16 cellular contexts compared by ENCODE assay signal in genomic region chr5:34698754-34699153, GRCh38. TPM values are rescaled to one million over a fixed set of nuclear protein-coding genes. Genes with fewer than 3 reads are reported as not detected.
DNase-seq lines count a peak whose midpoint lies in the region; ATAC-seq, FAIRE-seq and TF ChIP-seq lines count a peak whose summit lies in the region.
"Had no signal": no experiment of that assay in that cellular context is flagged by ENCODE, and none has a peak within 500 bp of the region (broad histone marks: within the 10 kb centered on the region; RNA-seq: fewer than 3 reads in every experiment).

No MANE protein-coding gene starts in this region.

- H2AFZ ChIP-seq in H1 (ENCODE audit: low read length) = no peak overlapping the region
- H2AFZ ChIP-seq: GM23248 had no signal

- H2BK5ac ChIP-seq in H1 (ENCODE audit: low read depth, low read length) = no peak overlapping the region

- H3K4me3 ChIP-seq in HEK293 (ENCODE audit: low read depth, low read length) = no peak overlapping the region
- H3K4me3 ChIP-seq in H1 (ENCODE audit: extremely low read depth in 1 of 4, insufficient read depth in 2 of 4, low read depth in 3 of 4, low read length in 4 of 4) = no peak overlapping the region
- no peak overlapping the region for H3K4me3 ChIP-seq in lower lobe of right lung
- no peak overlapping the region for H3K4me3 ChIP-seq in upper lobe of left lung
- H3K4me3 ChIP-seq: GM23248 had no signal

- peaks cover 2% of the 10 kb centered on the region; the same call in 1 of the 2 replicates for H3K4me1 ChIP-seq in HEK293 (ENCODE audit: control insufficient read depth, insufficient read depth, low read length)
- H3K4me1 ChIP-seq in H1 (replicated peaks in 1 of 4; ENCODE audit: control insufficient read depth in 3 of 4, insufficient read depth in 4 of 4, low read length in 3 of 4) = peaks cover 18 to 36% (median 30%) of the 10 kb centered on the region in 4 experiments
- peaks cover 24% of the 10 kb centered on the region for H3K4me1 ChIP-seq in lower lobe of right lung
- H3K4me1 ChIP-seq in upper lobe of left lung = peaks cover 11 to 47% (median 31%) of the 10 kb centered on the region in 4 donors

- no peaks in the 10 kb centered on the region for H3K36me3 Mint-ChIP-seq in activated CD8-positive, alpha-beta T cell treated with anti-CD3 and anti-CD28 coated beads, Interleukin-2, amount 10 ng/mL, durations not matched to agents 7 days and 5 days (ENCODE audit: low read depth)
- H3K36me3 Mint-ChIP-seq in activated T-cell treated with anti-CD3 and anti-CD28 coated beads, Interleukin-2, amount 50 U/mL, for 24 hours (ENCODE audit: low read depth) = no peaks in the 10 kb centered on the region

- TF ChIP-seq POLR2A in H1 (IDR thresholded peaks at IDR 0.05; ENCODE audit: control extremely low read depth in 1 of 2, low read depth in 2 of 2, low read length in 2 of 2) (peak in 1 of 2 experiments; percentile 21; a peak in 1 of 3 replicates), upper lobe of left lung (IDR thresholded peaks at IDR 0.05) (no peak)

- H3K23ac ChIP-seq in H1 (ENCODE audit: insufficient read length) = no peak overlapping the region

- peaks cover 4% of the 10 kb centered on the region for H3K4me1 Mint-ChIP-seq in activated CD8-positive, alpha-beta T cell treated with anti-CD3 and anti-CD28 coated beads, Interleukin-2, amount 10 ng/mL, durations not matched to agents 7 days and 5 days (ENCODE audit: low read depth)
- H3K4me1 Mint-ChIP-seq in activated T-cell treated with anti-CD3 and anti-CD28 coated beads, Interleukin-2, amount 50 U/mL, for 24 hours (ENCODE audit: low read depth) = peaks cover 18% of the 10 kb centered on the region

- no peaks in the 10 kb centered on the region for H3K27me3 ChIP-seq in H1 (replicated peaks in 1 of 4; ENCODE audit: control insufficient read depth in 3 of 4, extremely low read depth in 1 of 4, insufficient read depth in 3 of 4, low read length in 3 of 4)
- no peaks in the 10 kb centered on the region for H3K27me3 ChIP-seq in lower lobe of right lung (ENCODE audit: low read depth)
- H3K27me3 ChIP-seq in upper lobe of left lung = no peaks in the 10 kb centered on the region

- H3K56ac ChIP-seq in H1 (replicated peaks; ENCODE audit: insufficient read length, low read depth, low read length) = no peak overlapping the region

- POLR2A ChIA-PET in HEK293 (lab: Yijun Ruan, JAX) (no interaction called here), H1 (lab: Charles Lee; ENCODE audit: partially characterized antibody) (interaction anchor here (1.0 to 1.9 kb wide), 2 partner anchors 10 to 12 kb away, joined by 3 to 5 read pairs; no protein-coding TSS in a partner anchor)
- POLR2A ChIA-PET in activated CD8-positive, alpha-beta T cell treated with anti-CD3 and anti-CD28 coated beads, Interleukin-2, amount 10 ng/mL, durations not matched to agents 7 days and 5 days (lab: Charles Lee) = no interaction called here

- no peak overlapping the region for H2BK15ac ChIP-seq in H1 (ENCODE audit: low read length)

- no peak overlapping the region for H3K27ac Mint-ChIP-seq in activated CD8-positive, alpha-beta T cell treated with anti-CD3 and anti-CD28 coated beads, Interleukin-2, amount 10 ng/mL, durations not matched to agents 7 days and 5 days
- no peak overlapping the region for H3K27ac Mint-ChIP-seq in activated T-cell treated with anti-CD3 and anti-CD28 coated beads, Interleukin-2, amount 50 U/mL, for 24 hours

- H2BK12ac ChIP-seq in H1 (ENCODE audit: low read depth, low read length) = peak overlapping the region; percentile 78; the same call in 1 of the 2 replicates

- no peaks in the 10 kb centered on the region; the same call in 1 of the 2 replicates for H3K79me1 ChIP-seq in H1 (ENCODE audit: low read depth, low read length)

- H4K20me1 ChIP-seq in H1 (replicated peaks in 1 of 2; ENCODE audit: control insufficient read depth in 1 of 2, insufficient read depth in 2 of 2, low read length in 2 of 2) = peaks cover 9 to 20% of the 10 kb centered on the region in 2 experiments

- intact Hi-C loops in lower lobe of right lung (cut with DNase I) = no loop called here

- H4K91ac ChIP-seq in H1 (replicated peaks; ENCODE audit: insufficient read length, low read length) = peak overlapping the region; percentile 75

- H3K14ac ChIP-seq in H1 (ENCODE audit: insufficient read length) = no peak overlapping the region

- DNase-seq in H1 (ENCODE audit: low read depth in 1 of 2, low spot score in 2 of 2) (no peak), lower lobe of right lung (peak; percentile 52), upper lobe of left lung (peak in 1 of 2 donors; percentile 75), HPDE6-E6E7 (ENCODE audit: extremely low spot score) (no peak)
- DNase-seq in activated CD8-positive, alpha-beta T cell treated with anti-CD3 and anti-CD28 coated beads, Interleukin-2, amount 10 ng/mL, durations not matched to agents 7 days and 5 days = no peak
- no peak for DNase-seq in activated T-cell treated with anti-CD3 and anti-CD28 coated beads, Interleukin-2, amount 50 U/mL, for 24 hours
- DNase-seq: DMS79 treated with DMSO at 0.1 percent for 48 hours, GM23248, Karpas-422, NCI-H187 treated with DMSO at 0.1 percent for 48 hours, NCI-H510A, SIG-M5 had no signal

- H3K4ac ChIP-seq in H1 (replicated peaks; ENCODE audit: insufficient read length, low read depth, low read length) = no peak overlapping the region

- H3K4me2 ChIP-seq in H1 (ENCODE audit: insufficient read depth in 1 of 2, low read depth in 2 of 2, low read length in 2 of 2) = no peak overlapping the region; a peak in 1 of 4 replicates

- peak; percentile 63 to 67 for ATAC-seq in lower lobe of right lung
- no peak for ATAC-seq in upper lobe of left lung (ENCODE audit: low FRiP score in 2 of 2)
- ATAC-seq in activated CD8-positive, alpha-beta T cell treated with anti-CD3 and anti-CD28 coated beads, Interleukin-2, amount 10 ng/mL, durations not matched to agents 7 days and 5 days = no peak
- ATAC-seq: HepG2 had no signal

- WGBS in H1 (ENCODE audit: extremely low coverage in 1 of 2, insufficient coverage in 1 of 2, insufficient read length in 1 of 2, insufficient replicate concordance in 2 of 2, low coverage in 1 of 2, low lambda C conversion rate in 2 of 2, missing lambda C conversion rate in 1 of 2), 2 experiments = 74% methylated on average over 6 of the region's 6 CpGs; no CpG with 5 or more reads in 1 of the 2 experiments
- 70 to 84% methylated on average over 6 of the region's 6 CpGs for WGBS in upper lobe of left lung, 2 donors

- peaks cover 2% of the 10 kb centered on the region for H3K27me3 Mint-ChIP-seq in activated CD8-positive, alpha-beta T cell treated with anti-CD3 and anti-CD28 coated beads, Interleukin-2, amount 10 ng/mL, durations not matched to agents 7 days and 5 days (ENCODE audit: low read depth)
- no peaks in the 10 kb centered on the region for H3K27me3 Mint-ChIP-seq in activated T-cell treated with anti-CD3 and anti-CD28 coated beads, Interleukin-2, amount 50 U/mL, for 24 hours

- H3K9ac ChIP-seq in H1 (replicated peaks in 1 of 4; ENCODE audit: extremely low read depth in 1 of 4, low read depth in 3 of 4, low read length in 3 of 4) = no peak overlapping the region
- H3K9ac ChIP-seq: GM23248 had no signal

- peaks cover 7 to 84% of the 10 kb centered on the region in 2 experiments; a peak in 3 of 4 replicates for H3K79me2 ChIP-seq in H1 (ENCODE audit: control insufficient read depth in 1 of 2, insufficient read depth in 2 of 2, low read length in 2 of 2)

- H3K9me3 ChIP-seq in HEK293 (ENCODE audit: control insufficient read depth, insufficient read depth, low read depth, low read length) (no peaks in the 10 kb centered on the region), H1 (ENCODE audit: insufficient read depth in 2 of 2, low read depth in 1 of 2, low read length in 1 of 2) (no peaks in the 10 kb centered on the region), lower lobe of right lung (no peaks in the 10 kb centered on the region), upper lobe of left lung (no peaks in the 10 kb centered on the region)

- H2BK120ac ChIP-seq in H1 (replicated peaks; ENCODE audit: low read depth, low read length) = no peak overlapping the region

- no peaks in the 10 kb centered on the region for H3K23me2 ChIP-seq in H1 (ENCODE audit: low read depth, low read length)

- H3K27ac ChIP-seq in HEK293 (ENCODE audit: extremely low read depth, low read depth, low read length) (no peak overlapping the region), H1 (ENCODE audit: low read depth, low read length) (no peak overlapping the region), lower lobe of right lung (peak overlapping the region; percentile 36), upper lobe of left lung (peak overlapping the region in 3 of 4 donors; percentile 52 to 56 (median 55))
- H3K27ac ChIP-seq: GM23248 had no signal

- no peak overlapping the region for H2BK20ac ChIP-seq in H1 (ENCODE audit: low read length)

- TF ChIP-seq CTCF in HEK293 (tag by site-specific recombination; IDR thresholded peaks at IDR 0.05) = no peak
- no peak for TF ChIP-seq CTCF in H1 (IDR thresholded peaks at IDR 0.05; ENCODE audit: control extremely low read depth in 1 of 3, insufficient read depth in 1 of 3, low read depth in 1 of 3, low read length in 3 of 3)
- TF ChIP-seq CTCF in lower lobe of right lung (IDR thresholded peaks at IDR 0.05) = no peak
- TF ChIP-seq CTCF in upper lobe of left lung (IDR thresholded peaks at IDR 0.05) = no peak

- H3K9me3 Mint-ChIP-seq in activated CD8-positive, alpha-beta T cell treated with anti-CD3 and anti-CD28 coated beads, Interleukin-2, amount 10 ng/mL, durations not matched to agents 7 days and 5 days (ENCODE audit: insufficient read depth) = no peaks in the 10 kb centered on the region
- no peaks in the 10 kb centered on the region for H3K9me3 Mint-ChIP-seq in activated T-cell treated with anti-CD3 and anti-CD28 coated beads, Interleukin-2, amount 50 U/mL, for 24 hours

- FAIRE-seq in H1 (lab: Jason Lieb, UNC) = no peak
- FAIRE-seq: G401.6, GM12892, HepG2 had no signal

- CTCF ChIA-PET in HEK293 (lab: Yijun Ruan, JAX) = interaction anchor here (1.4 kb wide), 1 partner anchor 212 kb away, joined by 4 read pairs; no protein-coding TSS in a partner anchor
- CTCF ChIA-PET in H1 (lab: Charles Lee; ENCODE audit: partially characterized antibody) = interaction anchor here (1.8 to 2.6 kb wide), 3 partner anchors 9 to 11 kb away, joined by 6 to 8 read pairs (median 6); no protein-coding TSS in a partner anchor
- CTCF ChIA-PET in activated CD8-positive, alpha-beta T cell treated with anti-CD3 and anti-CD28 coated beads, Interleukin-2, amount 10 ng/mL, durations not matched to agents 7 days and 5 days (lab: Charles Lee) = no interaction called here

- H4K5ac ChIP-seq in H1 (ENCODE audit: insufficient read length, low read depth, low read length) = no peak overlapping the region

- no peak for TF ChIP-seq RAD21 in H1 (IDR thresholded peaks at IDR 0.05 in 1 of 2, conservative IDR thresholded peaks at IDR 0.05 in 1 of 2; ENCODE audit: low read depth in 2 of 2, low read length in 2 of 2)

- H2AK5ac ChIP-seq in H1 (ENCODE audit: low read depth, low read length) = no peak overlapping the region

- H3K36me3 ChIP-seq in HEK293 (ENCODE audit: control insufficient read depth in 2 of 2, insufficient read depth in 1 of 2, low read length in 2 of 2) (peaks cover 0 to 6% of the 10 kb centered on the region in 2 experiments; a peak in 1 of 3 replicates), H1 (ENCODE audit: control insufficient read depth in 2 of 4, insufficient read depth in 4 of 4, low read length in 3 of 4) (peaks cover 0 to 5% (median 2%) of the 10 kb centered on the region in 4 experiments; a peak in 2 of 8 replicates), lower lobe of right lung (no peaks in the 10 kb centered on the region), upper lobe of left lung (no peaks in the 10 kb centered on the region)

- TF ChIP-seq EP300 in H1 (IDR thresholded peaks at IDR 0.05; ENCODE audit: borderline replicate concordance in 1 of 2, low read depth in 2 of 2, low read length in 2 of 2) (no peak), upper lobe of left lung (IDR thresholded peaks at IDR 0.05) (peak in 1 of 4 donors; percentile 19)

- H3K18ac ChIP-seq in H1 (ENCODE audit: extremely low read depth, low read length) = peak overlapping the region; percentile 52; the same call in 1 of the 2 replicates

- no peak overlapping the region for H4K8ac ChIP-seq in H1 (ENCODE audit: extremely low read depth, insufficient read depth, low read length)

- H3K4me3 Mint-ChIP-seq in activated CD8-positive, alpha-beta T cell treated with anti-CD3 and anti-CD28 coated beads, Interleukin-2, amount 10 ng/mL, durations not matched to agents 7 days and 5 days = no peak overlapping the region
- H3K4me3 Mint-ChIP-seq in activated T-cell treated with anti-CD3 and anti-CD28 coated beads, Interleukin-2, amount 50 U/mL, for 24 hours = no peak overlapping the region

RNA-seq across cellular contexts. Expression of gene RAI14, which starts 42.6 kb away (rescaled TPM):
- total RNA-seq in H1 (2021; fragmentation: NEBNext Ultra II Directional; extraction: Animal tissue kit (Norgen Biotek cat#: 25700)) = 210 and 216 TPM in 2 replicates
- 48.4 and 54.7 TPM in 2 replicates for polyA plus RNA-seq in H1 (2011; rRNA removed)
- polyA plus RNA-seq in H1 (2011; cell fraction: cytosol; rRNA removed) = 85.7 TPM
- 309 TPM for polyA plus RNA-seq in H1 (2011; cell fraction: nucleus; rRNA removed)
- polyA plus RNA-seq in H1 (2012, experiment 1 of 2) = 92.2 to 129 TPM (median 115 TPM) in 4 replicates
- 5.2 TPM for polyA plus RNA-seq in H1 (2012, experiment 2 of 2)
- polyA plus RNA-seq in H1 (2013, experiment 1 of 2) = 122 TPM
- 118 TPM for polyA plus RNA-seq in H1 (2013, experiment 2 of 2)
- 477 and 553 TPM in 2 replicates for polyA minus RNA-seq in H1 (2011; rRNA and poly(A)+ RNA removed)
- polyA minus RNA-seq in H1 (2011; cell fraction: cytosol; rRNA and poly(A)+ RNA removed) = 88.9 TPM
- polyA minus RNA-seq in H1 (2011; cell fraction: nucleus; rRNA and poly(A)+ RNA removed) = 219 TPM
- total RNA-seq in lower lobe of right lung = 66.8 TPM
- total RNA-seq in upper lobe of left lung = 10 to 100 TPM; 34.0 to 88.6 (median 67.9) TPM
- total RNA-seq in activated CD8-positive, alpha-beta T cell treated with anti-CD3 and anti-CD28 coated beads, Interleukin-2, amount 10 ng/mL, durations not matched to agents 7 days and 5 days = not detected

Comparison
In these comparisons a context has a peak if more than half of its experiments do, and no peak if none do; other contexts are left out.
1. H3K27ac ChIP-seq: peak in lower lobe of right lung (single experiment) and upper lobe of left lung (3 of 4); none in HEK293 (single experiment) and H1 (single experiment).
2. ATAC-seq: peak in lower lobe of right lung (2 of 2); none in upper lobe of left lung (0 of 2) and activated CD8-positive, alpha-beta T cell treated with anti-CD3 and anti-CD28 coated beads, Interleukin-2, amount 10 ng/mL, durations not matched to agents 7 days and 5 days (single experiment).
3. RNA of gene RAI14, which starts 42.6 kb away (total RNA-seq): 210 to 216 TPM in H1, 34.0 to 88.6 TPM in upper lobe of left lung and 66.8 TPM in lower lobe of right lung (single experiment); not detected in activated CD8-positive, alpha-beta T cell treated with anti-CD3 and anti-CD28 coated beads, Interleukin-2, amount 10 ng/mL, durations not matched to agents 7 days and 5 days; every median in the first group is over 10 times any median in the second.